1 cellular context compared by ENCODE assay signal in genomic region chr1:35537788-35538187, GRCh38.
TF ChIP-seq lines count a peak whose summit lies in the region.

No MANE protein-coding gene starts in this region.

TF ChIP-seq in K562, 482 proteins besides CTCF, POLR2A, EP300 and RAD21:
- TF ChIP-seq RBM34 (IDR thresholded peaks at IDR 0.05; ENCODE audit: borderline replicate concordance, insufficient read depth, low read length) = no peak
- TF ChIP-seq KAT2B (IDR thresholded peaks at IDR 0.05; ENCODE audit: low read depth, low read length) = no peak
- no peak for TF ChIP-seq ZMIZ1 (IDR thresholded peaks at IDR 0.05; ENCODE audit: low read depth in 2 of 2, low read length in 2 of 2)
- no peak for TF ChIP-seq CBFB (CRISPR knock-in tag; IDR thresholded peaks at IDR 0.05)
- TF ChIP-seq CHD7 (IDR thresholded peaks at IDR 0.05; ENCODE audit: low read depth, low read length) = no peak
- no peak for TF ChIP-seq SP1 (CRISPR knock-in tag; IDR thresholded peaks at IDR 0.05)
- TF ChIP-seq HNRNPK (IDR thresholded peaks at IDR 0.05; ENCODE audit: low read depth, low read length, poor library complexity, severe bottlenecking) = no peak
- TF ChIP-seq ZNF668 (CRISPR knock-in tag; IDR thresholded peaks at IDR 0.05) = no peak
- TF ChIP-seq ZNF143 (CRISPR knock-in tag; IDR thresholded peaks at IDR 0.05) = no peak
- no peak for TF ChIP-seq ZKSCAN3 (CRISPR knock-in tag; IDR thresholded peaks at IDR 0.05)
- TF ChIP-seq PTTG1 (tag; IDR thresholded peaks at IDR 0.05; ENCODE audit: low read depth) = no peak
